ENCODE assay signal across 1 cellular context in the genomic region with DNA sequence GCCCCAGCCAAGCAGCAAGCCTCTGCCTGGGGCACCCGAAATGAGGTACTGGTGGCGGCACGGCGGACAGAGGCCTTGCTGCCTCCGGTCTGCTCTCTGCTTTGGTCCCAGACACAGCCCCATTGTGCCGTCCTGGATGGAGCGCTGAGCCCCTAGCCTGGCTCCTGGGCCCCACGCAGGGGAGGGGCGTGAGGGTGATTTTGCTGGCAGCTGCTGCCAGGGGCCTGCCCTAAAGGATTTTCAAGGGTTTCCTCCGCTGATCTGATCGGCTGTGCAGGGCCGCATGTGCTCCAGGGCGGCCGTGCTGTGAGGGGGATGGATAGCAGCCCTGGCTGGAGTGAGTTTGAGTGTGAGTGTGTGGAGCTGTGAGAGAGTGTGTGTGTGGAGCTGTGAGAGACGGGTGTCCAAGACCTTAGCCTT.
TF ChIP-seq lines count a peak whose summit lies in the region.

No MANE protein-coding gene starts in this region.

TF ChIP-seq in GM12878, 131 proteins besides CTCF, POLR2A, EP300 and RAD21:
- TF ChIP-seq, protein P1, sequence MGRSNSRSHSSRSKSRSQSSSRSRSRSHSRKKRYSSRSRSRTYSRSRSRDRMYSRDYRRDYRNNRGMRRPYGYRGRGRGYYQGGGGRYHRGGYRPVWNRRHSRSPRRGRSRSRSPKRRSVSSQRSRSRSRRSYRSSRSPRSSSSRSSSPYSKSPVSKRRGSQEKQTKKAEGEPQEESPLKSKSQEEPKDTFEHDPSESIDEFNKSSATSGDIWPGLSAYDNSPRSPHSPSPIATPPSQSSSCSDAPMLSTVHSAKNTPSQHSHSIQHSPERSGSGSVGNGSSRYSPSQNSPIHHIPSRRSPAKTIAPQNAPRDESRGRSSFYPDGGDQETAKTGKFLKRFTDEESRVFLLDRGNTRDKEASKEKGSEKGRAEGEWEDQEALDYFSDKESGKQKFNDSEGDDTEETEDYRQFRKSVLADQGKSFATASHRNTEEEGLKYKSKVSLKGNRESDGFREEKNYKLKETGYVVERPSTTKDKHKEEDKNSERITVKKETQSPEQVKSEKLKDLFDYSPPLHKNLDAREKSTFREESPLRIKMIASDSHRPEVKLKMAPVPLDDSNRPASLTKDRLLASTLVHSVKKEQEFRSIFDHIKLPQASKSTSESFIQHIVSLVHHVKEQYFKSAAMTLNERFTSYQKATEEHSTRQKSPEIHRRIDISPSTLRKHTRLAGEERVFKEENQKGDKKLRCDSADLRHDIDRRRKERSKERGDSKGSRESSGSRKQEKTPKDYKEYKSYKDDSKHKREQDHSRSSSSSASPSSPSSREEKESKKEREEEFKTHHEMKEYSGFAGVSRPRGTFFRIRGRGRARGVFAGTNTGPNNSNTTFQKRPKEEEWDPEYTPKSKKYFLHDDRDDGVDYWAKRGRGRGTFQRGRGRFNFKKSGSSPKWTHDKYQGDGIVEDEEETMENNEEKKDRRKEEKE (IDR thresholded peaks at IDR 0.05): no peak
- no peak for TF ChIP-seq ZBED1 (IDR thresholded peaks at IDR 0.05; ENCODE audit: borderline replicate concordance)
- TF ChIP-seq, protein P2, sequence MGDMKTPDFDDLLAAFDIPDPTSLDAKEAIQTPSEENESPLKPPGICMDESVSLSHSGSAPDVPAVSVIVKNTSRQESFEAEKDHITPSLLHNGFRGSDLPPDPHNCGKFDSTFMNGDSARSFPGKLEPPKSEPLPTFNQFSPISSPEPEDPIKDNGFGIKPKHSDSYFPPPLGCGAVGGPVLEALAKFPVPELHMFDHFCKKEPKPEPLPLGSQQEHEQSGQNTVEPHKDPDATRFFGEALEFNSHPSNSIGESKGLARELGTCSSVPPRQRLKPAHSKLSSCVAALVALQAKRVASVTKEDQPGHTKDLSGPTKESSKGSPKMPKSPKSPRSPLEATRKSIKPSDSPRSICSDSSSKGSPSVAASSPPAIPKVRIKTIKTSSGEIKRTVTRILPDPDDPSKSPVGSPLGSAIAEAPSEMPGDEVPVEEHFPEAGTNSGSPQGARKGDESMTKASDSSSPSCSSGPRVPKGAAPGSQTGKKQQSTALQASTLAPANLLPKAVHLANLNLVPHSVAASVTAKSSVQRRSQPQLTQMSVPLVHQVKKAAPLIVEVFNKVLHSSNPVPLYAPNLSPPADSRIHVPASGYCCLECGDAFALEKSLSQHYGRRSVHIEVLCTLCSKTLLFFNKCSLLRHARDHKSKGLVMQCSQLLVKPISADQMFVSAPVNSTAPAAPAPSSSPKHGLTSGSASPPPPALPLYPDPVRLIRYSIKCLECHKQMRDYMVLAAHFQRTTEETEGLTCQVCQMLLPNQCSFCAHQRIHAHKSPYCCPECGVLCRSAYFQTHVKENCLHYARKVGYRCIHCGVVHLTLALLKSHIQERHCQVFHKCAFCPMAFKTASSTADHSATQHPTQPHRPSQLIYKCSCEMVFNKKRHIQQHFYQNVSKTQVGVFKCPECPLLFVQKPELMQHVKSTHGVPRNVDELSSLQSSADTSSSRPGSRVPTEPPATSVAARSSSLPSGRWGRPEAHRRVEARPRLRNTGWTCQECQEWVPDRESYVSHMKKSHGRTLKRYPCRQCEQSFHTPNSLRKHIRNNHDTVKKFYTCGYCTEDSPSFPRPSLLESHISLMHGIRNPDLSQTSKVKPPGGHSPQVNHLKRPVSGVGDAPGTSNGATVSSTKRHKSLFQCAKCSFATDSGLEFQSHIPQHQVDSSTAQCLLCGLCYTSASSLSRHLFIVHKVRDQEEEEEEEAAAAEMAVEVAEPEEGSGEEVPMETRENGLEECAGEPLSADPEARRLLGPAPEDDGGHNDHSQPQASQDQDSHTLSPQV (IDR thresholded peaks at IDR 0.05): no peak
- TF ChIP-seq TARDBP (IDR thresholded peaks at IDR 0.05; ENCODE audit: borderline replicate concordance): no peak
- no peak for TF ChIP-seq ZZZ3 (IDR thresholded peaks at IDR 0.05; ENCODE audit: control insufficient read depth, insufficient read length, low read depth)
- TF ChIP-seq, protein P3, sequence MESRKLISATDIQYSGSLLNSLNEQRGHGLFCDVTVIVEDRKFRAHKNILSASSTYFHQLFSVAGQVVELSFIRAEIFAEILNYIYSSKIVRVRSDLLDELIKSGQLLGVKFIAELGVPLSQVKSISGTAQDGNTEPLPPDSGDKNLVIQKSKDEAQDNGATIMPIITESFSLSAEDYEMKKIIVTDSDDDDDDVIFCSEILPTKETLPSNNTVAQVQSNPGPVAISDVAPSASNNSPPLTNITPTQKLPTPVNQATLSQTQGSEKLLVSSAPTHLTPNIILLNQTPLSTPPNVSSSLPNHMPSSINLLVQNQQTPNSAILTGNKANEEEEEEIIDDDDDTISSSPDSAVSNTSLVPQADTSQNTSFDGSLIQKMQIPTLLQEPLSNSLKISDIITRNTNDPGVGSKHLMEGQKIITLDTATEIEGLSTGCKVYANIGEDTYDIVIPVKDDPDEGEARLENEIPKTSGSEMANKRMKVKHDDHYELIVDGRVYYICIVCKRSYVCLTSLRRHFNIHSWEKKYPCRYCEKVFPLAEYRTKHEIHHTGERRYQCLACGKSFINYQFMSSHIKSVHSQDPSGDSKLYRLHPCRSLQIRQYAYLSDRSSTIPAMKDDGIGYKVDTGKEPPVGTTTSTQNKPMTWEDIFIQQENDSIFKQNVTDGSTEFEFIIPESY (IDR thresholded peaks at IDR 0.05): no peak
- no peak for TF ChIP-seq ZSCAN29 (IDR thresholded peaks at IDR 0.05)
